Comparison of ENCODE assay signal across 29 cellular contexts in the genomic region with DNA sequence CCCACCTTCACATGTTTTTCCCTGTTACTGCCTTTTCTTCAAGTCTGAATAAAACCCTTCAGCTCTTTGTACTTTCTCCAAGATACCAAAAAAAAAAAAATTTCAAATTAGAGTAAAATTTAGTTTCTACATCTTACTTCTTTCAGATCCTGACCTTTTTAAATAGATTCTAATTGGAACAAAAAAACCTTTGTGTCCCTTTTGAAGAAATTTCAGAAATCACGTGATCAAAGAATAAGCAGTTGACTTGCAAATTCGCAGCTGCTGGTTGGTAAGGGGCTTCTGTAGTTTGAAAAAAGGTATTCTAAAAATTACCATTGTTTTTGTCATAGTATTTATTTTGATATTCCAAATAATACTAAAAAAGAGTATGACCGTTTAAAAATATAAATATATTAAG.
"Had no signal": no experiment of that assay in that cellular context is flagged by ENCODE, and none has a peak within 500 bp of the region (broad histone marks: within the 10 kb centered on the region; RNA-seq: fewer than 3 reads in every experiment).

No MANE protein-coding gene starts in this region.

- H3K27me3 Mint-ChIP-seq: activated CD4-positive, alpha-beta memory T cell treated with anti-CD3 and anti-CD28 coated beads for 36 hours; activated CD4-positive, alpha-beta T cell treated with anti-CD3 and anti-CD28 coated beads, Interleukin-2, amount 10 ng/mL, durations not matched to agents 24 days and 14 days; activated naive CD4-positive, alpha-beta T cell treated with anti-CD3 and anti-CD28 coated beads, Interleukin-2, amount 50 U/mL, for 24 hours; activated naive CD8-positive, alpha-beta T cell treated with anti-CD3 and anti-CD28 coated beads, Interleukin-2, amount 50 U/mL, for 24 hours; activated T-cell treated with anti-CD3 and anti-CD28 coated beads, Interleukin-2, amount 50 U/mL, for 24 hours; effector memory CD8-positive, alpha-beta T cell; naive thymus-derived CD8-positive, alpha-beta T cell; stimulated activated naive B cell treated with anti-CD40 and anti-IgM and Interleukin-4, amounts not matched to agents 10 μg/mL and 1 μg/mL and 100 μg/mL, for 72 hours had no signal

- H3K4me1 ChIP-seq: breast epithelium, colonic mucosa, gastrocnemius medialis, neural progenitor cell, parathyroid adenoma, right atrium auricular region, stomach, tibial nerve had no signal

- H3K4me3 ChIP-seq: breast epithelium, colonic mucosa, gastrocnemius medialis, hepatocyte, neural progenitor cell, right atrium auricular region, smooth muscle cell, stomach, tibial nerve had no signal

- H3K4me1 Mint-ChIP-seq: activated naive CD4-positive, alpha-beta T cell treated with anti-CD3 and anti-CD28 coated beads, Interleukin-2, amount 50 U/mL, for 24 hours; neural progenitor cell; stimulated activated naive B cell treated with anti-CD40 and anti-IgM and Interleukin-4, amounts not matched to agents 10 μg/mL and 1 μg/mL and 100 μg/mL, for 72 hours had no signal

- DNase-seq: activated CD4-positive, alpha-beta memory T cell treated with anti-CD3 and anti-CD28 coated beads for 36 hours; activated CD4-positive, alpha-beta T cell treated with anti-CD3 and anti-CD28 coated beads, Interleukin-2, amount 10 ng/mL, durations not matched to agents 24 days and 14 days; activated CD4-positive, CD25-positive, alpha-beta regulatory T cell treated with anti-CD3 and anti-CD28 coated beads, Interleukin-2, amount 50 U/mL, for 72 hours; activated CD8-positive, alpha-beta memory T cell treated with anti-CD3 and anti-CD28 coated beads, Interleukin-2, amount 50 U/mL, for 4 hours; activated gamma-delta T cell; activated naive CD8-positive, alpha-beta T cell treated with anti-CD3 and anti-CD28 coated beads, Interleukin-2, amount 50 U/mL, for 24 hours; activated T-cell treated with anti-CD3 and anti-CD28 coated beads, Interleukin-2, amount 50 U/mL, for 24 hours; amygdala; cerebellar nuclear complex; colonic mucosa; effector memory CD8-positive, alpha-beta T cell; gastrocnemius medialis; islet precursor cell; left ventricle myocardium superior; mammary epithelial cell; naive thymus-derived CD8-positive, alpha-beta T cell; occipital lobe; stimulated activated CD4-positive, alpha-beta T cell treated with anti-CD3 and anti-CD28 coated beads, Interleukin-1b, Interleukin-23, amount 100 ng/mL, for 48 hours; stimulated activated naive B cell treated with anti-CD40 and anti-IgM and Interleukin-4, amounts not matched to agents 10 μg/mL and 1 μg/mL and 100 μg/mL, for 72 hours; stomach; T-helper 2 cell had no signal

- H3K27ac ChIP-seq: breast epithelium, colonic mucosa, gastrocnemius medialis, hepatocyte, neural progenitor cell, parathyroid adenoma, right atrium auricular region, stomach had no signal

- H3K9me3 ChIP-seq: breast epithelium, colonic mucosa, gastrocnemius medialis, right atrium auricular region, stomach, tibial nerve had no signal

- H3K36me3 ChIP-seq: breast epithelium, colonic mucosa, neural progenitor cell had no signal

- H3K27me3 ChIP-seq: breast epithelium, colonic mucosa, gastrocnemius medialis, hepatocyte, neural progenitor cell, right atrium auricular region, stomach, tibial nerve had no signal

- H3K9me3 Mint-ChIP-seq: activated CD4-positive, alpha-beta memory T cell treated with anti-CD3 and anti-CD28 coated beads for 36 hours; activated CD4-positive, alpha-beta T cell treated with anti-CD3 and anti-CD28 coated beads, Interleukin-2, amount 10 ng/mL, durations not matched to agents 24 days and 14 days; activated naive CD4-positive, alpha-beta T cell treated with anti-CD3 and anti-CD28 coated beads, Interleukin-2, amount 50 U/mL, for 24 hours; activated naive CD8-positive, alpha-beta T cell treated with anti-CD3 and anti-CD28 coated beads, Interleukin-2, amount 50 U/mL, for 24 hours; activated T-cell treated with anti-CD3 and anti-CD28 coated beads, Interleukin-2, amount 50 U/mL, for 24 hours; effector memory CD8-positive, alpha-beta T cell; naive thymus-derived CD8-positive, alpha-beta T cell; neural progenitor cell; stimulated activated naive B cell treated with anti-CD40 and anti-IgM and Interleukin-4, amounts not matched to agents 10 μg/mL and 1 μg/mL and 100 μg/mL, for 72 hours had no signal

- H3K27ac Mint-ChIP-seq: activated CD4-positive, alpha-beta memory T cell treated with anti-CD3 and anti-CD28 coated beads for 36 hours; activated CD4-positive, alpha-beta T cell treated with anti-CD3 and anti-CD28 coated beads, Interleukin-2, amount 10 ng/mL, durations not matched to agents 24 days and 14 days; activated naive CD4-positive, alpha-beta T cell treated with anti-CD3 and anti-CD28 coated beads, Interleukin-2, amount 50 U/mL, for 24 hours; activated naive CD8-positive, alpha-beta T cell treated with anti-CD3 and anti-CD28 coated beads, Interleukin-2, amount 50 U/mL, for 24 hours; activated T-cell treated with anti-CD3 and anti-CD28 coated beads, Interleukin-2, amount 50 U/mL, for 24 hours; neural progenitor cell; stimulated activated naive B cell treated with anti-CD40 and anti-IgM and Interleukin-4, amounts not matched to agents 10 μg/mL and 1 μg/mL and 100 μg/mL, for 72 hours had no signal

- H3K4me3 Mint-ChIP-seq: activated CD4-positive, alpha-beta memory T cell treated with anti-CD3 and anti-CD28 coated beads for 36 hours; activated CD4-positive, alpha-beta T cell treated with anti-CD3 and anti-CD28 coated beads, Interleukin-2, amount 10 ng/mL, durations not matched to agents 24 days and 14 days; activated naive CD4-positive, alpha-beta T cell treated with anti-CD3 and anti-CD28 coated beads, Interleukin-2, amount 50 U/mL, for 24 hours; activated naive CD8-positive, alpha-beta T cell treated with anti-CD3 and anti-CD28 coated beads, Interleukin-2, amount 50 U/mL, for 24 hours; activated T-cell treated with anti-CD3 and anti-CD28 coated beads, Interleukin-2, amount 50 U/mL, for 24 hours; effector memory CD8-positive, alpha-beta T cell; naive thymus-derived CD8-positive, alpha-beta T cell; neural progenitor cell; stimulated activated naive B cell treated with anti-CD40 and anti-IgM and Interleukin-4, amounts not matched to agents 10 μg/mL and 1 μg/mL and 100 μg/mL, for 72 hours had no signal

- H3K9ac ChIP-seq: neural progenitor cell, parathyroid adenoma had no signal
